In genomic region chr1:59474496-59474895, GRCh38 we compare ENCODE assay signal across 16 cellular contexts.
A peak's percentile ranks its signal among the peaks of the same experiment; 100 is the strongest.
DNase-seq lines count a peak whose midpoint lies in the region; ATAC-seq, FAIRE-seq and TF ChIP-seq lines count a peak whose summit lies in the region.
"Had no signal": no experiment of that assay in that cellular context is flagged by ENCODE, and none has a peak within 500 bp of the region (broad histone marks: within the 10 kb centered on the region; RNA-seq: fewer than 3 reads in every experiment).

No MANE protein-coding gene starts in this region.

- intact Hi-C loops in HepG2 (cut with micrococcal nuclease; ENCODE audit: unreplicated experiment): no loop called here
- intact Hi-C loops in activated CD4-positive, alpha-beta T cell treated with anti-CD3 and anti-CD28 coated beads, Interleukin-2, amount 10 ng/mL, durations not matched to agents 24 days and 14 days (cut with micrococcal nuclease): loop anchor here (10.0 kb wide), 1 partner anchor 120 kb away; no protein-coding TSS in a partner anchor

- H3K4me1 Mint-ChIP-seq in activated CD4-positive, alpha-beta T cell treated with anti-CD3 and anti-CD28 coated beads, Interleukin-2, amount 10 ng/mL, durations not matched to agents 24 days and 14 days: peaks cover 19% of the 10 kb centered on the region
- H3K4me1 Mint-ChIP-seq: CD14-positive monocyte, GM23338 had no signal

- DNase-seq in HepG2 (ENCODE audit: low spot score) (no peak), NCI-H526 treated with DMSO at 0.1 percent for 48 hours (lab: John Stamatoyannopoulos, UW) (peak; percentile 16), renal cortical epithelial cell (ENCODE audit: low read depth) (peak; percentile 16), HTR-8/SVneo (ENCODE audit: insufficient read length, low spot score) (no peak), middle frontal gyrus (ENCODE audit: extremely low spot score, low spot score) (no peak)
- DNase-seq in activated CD4-positive, alpha-beta T cell treated with anti-CD3 and anti-CD28 coated beads, Interleukin-2, amount 10 ng/mL, durations not matched to agents 24 days and 14 days: no peak
- DNase-seq: CD8-positive, alpha-beta T cell; COR-L47; DMS153; GF-D8; H9 had no signal

- no peak for TF ChIP-seq EP300 in HepG2 (IDR thresholded peaks at IDR 0.05; ENCODE audit: low read depth in 2 of 2, low read length in 2 of 2)
- no peak for TF ChIP-seq EP300 in HepG2 (CRISPR knock-in tag; IDR thresholded peaks at IDR 0.05; ENCODE audit: borderline replicate concordance)

- TF ChIP-seq RAD21 in liver (IDR thresholded peaks at IDR 0.05) (no peak), HepG2 (CRISPR knock-in tag; IDR thresholded peaks at IDR 0.05) (no peak)

- H3K4me3 ChIP-seq in liver (ENCODE audit: low read depth in 1 of 3, low read length in 3 of 3): no peak overlapping the region
- no peak overlapping the region for H3K4me3 ChIP-seq in HepG2 (replicated peaks in 1 of 3; ENCODE audit: insufficient read depth in 1 of 3, low read depth in 2 of 3, low read length in 3 of 3)
- H3K4me3 ChIP-seq: GM23338 had no signal

- H2AFZ ChIP-seq in HepG2 (ENCODE audit: low read length): no peak overlapping the region
- H2AFZ ChIP-seq: GM23338 had no signal

- BruUV-seq in HepG2 (replicated peaks; lab: Mats Ljungman, UMichigan): no TSS peak

- H3K4me3 Mint-ChIP-seq in activated CD4-positive, alpha-beta T cell treated with anti-CD3 and anti-CD28 coated beads, Interleukin-2, amount 10 ng/mL, durations not matched to agents 24 days and 14 days: no peak overlapping the region
- H3K4me3 Mint-ChIP-seq: CD14-positive monocyte; CD8-positive, alpha-beta T cell; GM23338; H9; IgD-negative memory B cell had no signal

- no peaks in the 10 kb centered on the region for H3K9me3 ChIP-seq in liver (ENCODE audit: control insufficient read depth in 4 of 4, low read length in 3 of 4)
- no peaks in the 10 kb centered on the region for H3K9me3 ChIP-seq in HepG2 (ENCODE audit: low read length)

- H3K27me3 ChIP-seq in liver (ENCODE audit: control insufficient read depth in 4 of 4, insufficient read depth in 4 of 4, low read length in 3 of 4) (no peaks in the 10 kb centered on the region), HepG2 (ENCODE audit: control insufficient read depth in 1 of 2, insufficient read depth in 2 of 2, low read length in 2 of 2) (no peaks in the 10 kb centered on the region)

- no peaks in the 10 kb centered on the region for H4K20me1 ChIP-seq in HepG2 (ENCODE audit: insufficient read depth, low read length)

- no peak for TF ChIP-seq POLR2A in HepG2 (IDR thresholded peaks at IDR 0.05; ENCODE audit: insufficient read depth in 1 of 2, low read depth in 2 of 2, low read length in 2 of 2)

- CTCF ChIA-PET in HepG2 (lab: Yijun Ruan, JAX; ENCODE audit: low intra/inter-chr PET ratio, low total read pairs): no interaction called here

- H3K9me3 Mint-ChIP-seq in activated CD4-positive, alpha-beta T cell treated with anti-CD3 and anti-CD28 coated beads, Interleukin-2, amount 10 ng/mL, durations not matched to agents 24 days and 14 days: peaks cover 25% of the 10 kb centered on the region

- H3K36me3 Mint-ChIP-seq in activated CD4-positive, alpha-beta T cell treated with anti-CD3 and anti-CD28 coated beads, Interleukin-2, amount 10 ng/mL, durations not matched to agents 24 days and 14 days (ENCODE audit: low read depth): no peaks in the 10 kb centered on the region
- H3K36me3 Mint-ChIP-seq: CD14-positive monocyte had no signal

- H3K4me2 ChIP-seq in HepG2 (ENCODE audit: low read depth, low read length): no peak overlapping the region
- H3K4me2 ChIP-seq: GM23338 had no signal

- H3K36me3 ChIP-seq in liver (ENCODE audit: control insufficient read depth in 4 of 4, insufficient read depth in 3 of 4, low read depth in 1 of 4, low read length in 3 of 4) (peaks cover 0 to 4% (median under 1%) of the 10 kb centered on the region in 4 donors), HepG2 (replicated peaks in 1 of 2; ENCODE audit: control insufficient read depth in 1 of 2, insufficient read depth in 2 of 2, low read length in 2 of 2) (no peaks in the 10 kb centered on the region; a peak in 1 of 5 replicates)

- H3K27me3 Mint-ChIP-seq in activated CD4-positive, alpha-beta T cell treated with anti-CD3 and anti-CD28 coated beads, Interleukin-2, amount 10 ng/mL, durations not matched to agents 24 days and 14 days: no peaks in the 10 kb centered on the region
- H3K27me3 Mint-ChIP-seq: IgD-negative memory B cell had no signal

- H3K9ac ChIP-seq in liver (ENCODE audit: low read depth in 1 of 2, low read length in 2 of 2) (no peak overlapping the region), HepG2 (ENCODE audit: insufficient read depth, low read depth, low read length) (no peak overlapping the region)

- H3K27ac Mint-ChIP-seq in activated CD4-positive, alpha-beta T cell treated with anti-CD3 and anti-CD28 coated beads, Interleukin-2, amount 10 ng/mL, durations not matched to agents 24 days and 14 days: no peak overlapping the region
- H3K27ac Mint-ChIP-seq: CD14-positive monocyte; CD8-positive, alpha-beta T cell; GM23338; H9; IgD-negative memory B cell had no signal

- in situ Hi-C loops in HepG2 (cut with HindIII; ENCODE audit: extremely low pct_ligation_motif_present, low pct_unique_long_range_greater_than_20kb): no loop called here

- H3K79me2 ChIP-seq in HepG2 (ENCODE audit: insufficient read depth, low read length): no peaks in the 10 kb centered on the region

- ATAC-seq in HepG2: no peak
- ATAC-seq: CD8-positive, alpha-beta T cell; GM23338 had no signal

- POLR2A ChIA-PET in HepG2 (lab: Yijun Ruan, JAX): no interaction called here

- TF ChIP-seq CTCF in liver (IDR thresholded peaks at IDR 0.05; ENCODE audit: low read depth, low read length, missing input control) (no peak), HepG2 (CRISPR knock-in tag; IDR thresholded peaks at IDR 0.05) (no peak)

- WGBS in liver: 53% methylated on average over 2 of the region's 2 CpGs
- 90% methylated on average over 2 of the region's 2 CpGs for WGBS in HepG2 (ENCODE audit: low lambda C conversion rate)

- H3K27ac ChIP-seq in liver (ENCODE audit: low read depth in 1 of 2, low read length in 2 of 2) (no peak overlapping the region), HepG2 (ENCODE audit: extremely low read length, insufficient read depth, low read length) (no peak overlapping the region)

- H3K4me1 ChIP-seq in liver (ENCODE audit: control insufficient read depth in 4 of 4, insufficient read depth in 4 of 4, low read length in 3 of 4) (peaks cover 0 to 15% (median 7%) of the 10 kb centered on the region in 4 donors), HepG2 (ENCODE audit: insufficient read depth, low read length) (peaks cover 12% of the 10 kb centered on the region; the same call in 1 of the 2 replicates)

- FAIRE-seq in HepG2 (lab: Jason Lieb, UNC): no peak
- FAIRE-seq in HTR-8/SVneo (lab: Jason Lieb, UNC): no peak
- FAIRE-seq: D721Med had no signal

TF ChIP-seq in liver, 16 proteins besides CTCF, POLR2A, EP300 and RAD21 (continues in another document):
- TF ChIP-seq FOXA1 (IDR thresholded peaks at IDR 0.05): no peak
- TF ChIP-seq NR2F2 (IDR thresholded peaks at IDR 0.05): no peak
- TF ChIP-seq GABPA (IDR thresholded peaks at IDR 0.05 in 1 of 2, conservative IDR thresholded peaks at IDR 0.05 in 1 of 2): no peak
- TF ChIP-seq SP1 (IDR thresholded peaks at IDR 0.05): no peak
- TF ChIP-seq RXRA (IDR thresholded peaks at IDR 0.05): no peak
- no peak for TF ChIP-seq MAX (IDR thresholded peaks at IDR 0.05)
- TF ChIP-seq EGR1 (IDR thresholded peaks at IDR 0.05; ENCODE audit: low read depth in 2 of 2): no peak
- peak; percentile 46 to 85 for TF ChIP-seq HNF4A (conservative IDR thresholded peaks at IDR 0.05)
- no peak for TF ChIP-seq FOXA2 (IDR thresholded peaks at IDR 0.05)
- TF ChIP-seq YY1 (IDR thresholded peaks at IDR 0.05): no peak

TF ChIP-seq in HepG2, 621 proteins besides CTCF, POLR2A, EP300 and RAD21 (continues in another document):
- TF ChIP-seq ZNF10 (CRISPR knock-in tag; IDR thresholded peaks at IDR 0.05; ENCODE audit: borderline replicate concordance, low read depth): no peak
- TF ChIP-seq ZNF121 (CRISPR knock-in tag; IDR thresholded peaks at IDR 0.05): no peak
- TF ChIP-seq ZNF143 (CRISPR knock-in tag; IDR thresholded peaks at IDR 0.05): no peak
- no peak for TF ChIP-seq HIVEP1 (CRISPR knock-in tag; IDR thresholded peaks at IDR 0.05)
- no peak for TF ChIP-seq NFIB (CRISPR knock-in tag; IDR thresholded peaks at IDR 0.05; ENCODE audit: borderline replicate concordance)
- TF ChIP-seq ZSCAN12 (CRISPR knock-in tag; IDR thresholded peaks at IDR 0.05): no peak
- TF ChIP-seq EED (CRISPR knock-in tag; IDR thresholded peaks at IDR 0.05): no peak
- TF ChIP-seq ZNF576 (CRISPR knock-in tag; IDR thresholded peaks at IDR 0.05): no peak
- no peak for TF ChIP-seq ZC3H13 (CRISPR knock-in tag; IDR thresholded peaks at IDR 0.05)
- no peak for TF ChIP-seq POLR2AphosphoS5 (IDR thresholded peaks at IDR 0.05; ENCODE audit: low read depth, low read length)
- TF ChIP-seq ZNF354B (CRISPR knock-in tag; IDR thresholded peaks at IDR 0.05): no peak
- no peak for TF ChIP-seq ZNF160 (CRISPR knock-in tag; IDR thresholded peaks at IDR 0.05)
- TF ChIP-seq ZNF280D (CRISPR knock-in tag; IDR thresholded peaks at IDR 0.05): no peak

Comparison
In these comparisons a context has a peak if more than half of its experiments do, and no peak if none do; other contexts are left out.
1. DNase-seq: peak in NCI-H526 treated with DMSO at 0.1 percent for 48 hours (single experiment) and renal cortical epithelial cell (single experiment); none in HepG2 (single experiment), HTR-8/SVneo (single experiment), middle frontal gyrus (single experiment) and activated CD4-positive, alpha-beta T cell treated with anti-CD3 and anti-CD28 coated beads, Interleukin-2, amount 10 ng/mL, durations not matched to agents 24 days and 14 days (single experiment).